31 cellular contexts compared by ENCODE assay signal in genomic region chr9:85599540-85600140, GRCh38.
DNase-seq lines count a peak whose midpoint lies in the region; ATAC-seq and TF ChIP-seq lines count a peak whose summit lies in the region.
"Had no signal": no experiment of that assay in that cellular context is flagged by ENCODE, and none has a peak within 500 bp of the region (broad histone marks: within the 10 kb centered on the region; RNA-seq: fewer than 3 reads in every experiment).

No MANE protein-coding gene starts in this region.

- no peak overlapping the region for H3K4me3 ChIP-seq in AG10803 (ENCODE audit: low read length)
- no peak overlapping the region for H3K4me3 ChIP-seq in neutrophil (ENCODE audit: low read depth in 1 of 2, low read length in 1 of 2)
- H3K4me3 ChIP-seq: GM12878, pancreas, PC-9, right atrium auricular region had no signal

- no peak for ATAC-seq in central memory CD8-positive, alpha-beta T cell (replicated peaks; ENCODE audit: extremely low read depth, poor library complexity, severe bottlenecking)
- no peak for ATAC-seq in HG02973 (IDR thresholded peaks at IDR 0.05; ENCODE audit: unreplicated experiment)
- ATAC-seq: GM12878; naive thymus-derived CD8-positive, alpha-beta T cell; pancreas had no signal

- no peaks in the 10 kb centered on the region for H3K9me3 ChIP-seq in neutrophil
- H3K9me3 ChIP-seq: Caco-2, pancreas, right atrium auricular region had no signal

- peak; percentile 79 for DNase-seq in AG10803 (ENCODE audit: low read depth)
- peak; percentile 29 for DNase-seq in HFFc6
- no peak for DNase-seq in central memory CD8-positive, alpha-beta T cell (ENCODE audit: low spot score in 2 of 2)
- no peak for DNase-seq in G401 (ENCODE audit: low spot score)
- no peak for DNase-seq in activated gamma-delta T cell (lab: John Stamatoyannopoulos, UW)
- DNase-seq in DMS79 treated with DMSO at 0.1 percent for 48 hours (lab: John Stamatoyannopoulos, UW), result no peak
- DNase-seq: ACHN; activated CD4-positive, alpha-beta T cell treated with anti-CD3 and anti-CD28 coated beads, Interleukin-2, amount 50 U/mL, for 1 hour; activated naive CD4-positive, alpha-beta T cell treated with anti-CD3 and anti-CD28 coated beads, Interleukin-2, amount 10 ng/mL, durations not matched to agents 7 days and 5 days; activated T-cell treated with anti-CD3 and anti-CD28 coated beads, Interleukin-2, amount 50 U/mL, for 48 hours; amygdala; C1 segment of cervical spinal cord; Caco-2; dermis blood vessel endothelial cell; glutamatergic neuron; midbrain; naive thymus-derived CD8-positive, alpha-beta T cell; NCI-H1048; NCI-H187 treated with DMSO at 0.1 percent for 48 hours; NCI-H2171 treated with DMSO at 0.1 percent for 48 hours; NCI-H524; pancreas; PC-9; Right ventricle myocardium superior; stimulated activated CD4-positive, alpha-beta T cell treated with anti-CD3 and anti-CD28 coated beads, Interleukin-2, amount 100 ng/mL, for 48 hours; T1000 had no signal

- H3K27me3 ChIP-seq in neutrophil, result no peaks in the 10 kb centered on the region
- H3K27me3 ChIP-seq: pancreas, right atrium auricular region had no signal

- no peaks in the 10 kb centered on the region for H3K27me3 Mint-ChIP-seq in HFFc6 (ENCODE audit: insufficient read depth)
- no peaks in the 10 kb centered on the region for H3K27me3 Mint-ChIP-seq in central memory CD8-positive, alpha-beta T cell
- H3K27me3 Mint-ChIP-seq: activated naive CD4-positive, alpha-beta T cell treated with anti-CD3 and anti-CD28 coated beads, Interleukin-2, amount 10 ng/mL, durations not matched to agents 7 days and 5 days; naive thymus-derived CD8-positive, alpha-beta T cell had no signal

- H3K36me3 Mint-ChIP-seq in HFFc6 (ENCODE audit: low read depth), result no peaks in the 10 kb centered on the region
- H3K36me3 Mint-ChIP-seq in central memory CD8-positive, alpha-beta T cell (ENCODE audit: insufficient read depth), result peaks cover 14% of the 10 kb centered on the region
- H3K36me3 Mint-ChIP-seq: WTC11 had no signal

- TF ChIP-seq CTCF in AG10803 (conservative IDR thresholded peaks at IDR 0.05; ENCODE audit: low read length) (no peak), HFFc6 (IDR thresholded peaks at IDR 0.05) (no peak), neutrophil (IDR thresholded peaks at IDR 0.05) (no peak)

- H3K36me3 ChIP-seq in neutrophil, result peaks cover 43% of the 10 kb centered on the region
- H3K36me3 ChIP-seq: pancreas, right atrium auricular region had no signal

- in situ Hi-C loops in G401 (cut with HindIII; ENCODE audit: low sequenced_read_pairs), result no loop called here

- peak overlapping the region; percentile 49 for H3K27ac Mint-ChIP-seq in HFFc6
- H3K27ac Mint-ChIP-seq in central memory CD8-positive, alpha-beta T cell (ENCODE audit: low read depth), result peak overlapping the region; percentile 30
- H3K27ac Mint-ChIP-seq: activated naive CD4-positive, alpha-beta T cell treated with anti-CD3 and anti-CD28 coated beads, Interleukin-2, amount 10 ng/mL, durations not matched to agents 7 days and 5 days had no signal

- peaks cover 20% of the 10 kb centered on the region for H3K4me1 Mint-ChIP-seq in HFFc6 (ENCODE audit: low read depth)
- H3K4me1 Mint-ChIP-seq in central memory CD8-positive, alpha-beta T cell, result peaks cover 50% of the 10 kb centered on the region

- H3K9me3 Mint-ChIP-seq in HFFc6, result no peaks in the 10 kb centered on the region
- H3K9me3 Mint-ChIP-seq in central memory CD8-positive, alpha-beta T cell, result no peaks in the 10 kb centered on the region
- H3K9me3 Mint-ChIP-seq: activated naive CD4-positive, alpha-beta T cell treated with anti-CD3 and anti-CD28 coated beads, Interleukin-2, amount 10 ng/mL, durations not matched to agents 7 days and 5 days; naive thymus-derived CD8-positive, alpha-beta T cell; WTC11 had no signal

- peaks cover 23 to 35% of the 10 kb centered on the region in 2 experiments for H3K4me1 ChIP-seq in neutrophil (ENCODE audit: control insufficient read depth in 1 of 2, insufficient read depth in 1 of 2, low read depth in 1 of 2, low read length in 1 of 2)
- H3K4me1 ChIP-seq: Caco-2, pancreas had no signal

- H3K4me3 Mint-ChIP-seq in HFFc6, result no peak overlapping the region
- H3K4me3 Mint-ChIP-seq in central memory CD8-positive, alpha-beta T cell, result no peak overlapping the region
- H3K4me3 Mint-ChIP-seq: activated naive CD4-positive, alpha-beta T cell treated with anti-CD3 and anti-CD28 coated beads, Interleukin-2, amount 10 ng/mL, durations not matched to agents 7 days and 5 days; WTC11 had no signal

- H3K27ac ChIP-seq in neutrophil, result peak overlapping the region; percentile 50
- H3K27ac ChIP-seq: pancreas, PC-9 had no signal

Comparison
In these comparisons a context has a peak if more than half of its experiments do, and no peak if none do; other contexts are left out.
1. DNase-seq: peak in AG10803 (single experiment) and HFFc6 (single experiment); none in central memory CD8-positive, alpha-beta T cell (0 of 2), G401 (single experiment), activated gamma-delta T cell (single experiment) and DMS79 treated with DMSO at 0.1 percent for 48 hours (single experiment).